In genomic region chr1:228226141-228226874, GRCh38 we compare ENCODE assay signal across 21 cellular contexts. TPM values are rescaled to one million over a fixed set of nuclear protein-coding genes. Genes with fewer than 3 reads are reported as not detected.
DNase-seq lines count a peak whose midpoint lies in the region; TF ChIP-seq lines count a peak whose summit lies in the region.
"Had no signal": no experiment of that assay in that cellular context is flagged by ENCODE, and none has a peak within 500 bp of the region (broad histone marks: within the 10 kb centered on the region; RNA-seq: fewer than 3 reads in every experiment).

No MANE protein-coding gene starts in this region.

- no peak overlapping the region for H3K4me3 Mint-ChIP-seq in MCF 10A (ENCODE audit: unreplicated experiment)
- H3K4me3 Mint-ChIP-seq: CD8-positive, alpha-beta memory T cell had no signal

- H3K36me3 ChIP-seq in breast epithelium (no peaks in the 10 kb centered on the region), colonic mucosa (no peaks in the 10 kb centered on the region), osteoblast (ENCODE audit: insufficient read depth, low read length) (no peaks in the 10 kb centered on the region)

- no peak overlapping the region for H3K9ac ChIP-seq in colonic mucosa (ENCODE audit: low read depth in 2 of 2, low read length in 2 of 2)

- H3K27me3 ChIP-seq in breast epithelium (no peaks in the 10 kb centered on the region), colonic mucosa (no peaks in the 10 kb centered on the region), osteoblast (ENCODE audit: insufficient read depth, low read length) (no peaks in the 10 kb centered on the region)

- no peaks in the 10 kb centered on the region for H4K20me1 ChIP-seq in osteoblast (ENCODE audit: insufficient read depth, low read length)

- intact Hi-C loops in MCF 10A (cut with micrococcal nuclease), result no loop called here
- intact Hi-C loops in breast epithelium (cut with DNase I; ENCODE audit: low total_unique reads), result no loop called here
- intact Hi-C loops in colonic mucosa (cut with DNase I), result no loop called here

- H3K27ac ChIP-seq in breast epithelium (no peak overlapping the region), colonic mucosa (no peak overlapping the region), osteoblast (ENCODE audit: low read depth, low read length) (no peak overlapping the region)
- H3K27ac ChIP-seq: C4-2B had no signal

- no peak overlapping the region for H2AFZ ChIP-seq in osteoblast (ENCODE audit: low read length)

- H3K9me3 ChIP-seq in breast epithelium (peaks cover 12 to 13% of the 10 kb centered on the region in 2 donors), colonic mucosa (no peaks in the 10 kb centered on the region), osteoblast (ENCODE audit: low read depth, low read length) (peaks cover 5% of the 10 kb centered on the region)

- H3K36me3 Mint-ChIP-seq in MCF 10A (ENCODE audit: insufficient read depth, unreplicated experiment), result peaks cover 6% of the 10 kb centered on the region

- no peak for TF ChIP-seq CTCF in MCF 10A (IDR thresholded peaks at IDR 0.05; ENCODE audit: unreplicated experiment)
- TF ChIP-seq CTCF in breast epithelium (IDR thresholded peaks at IDR 0.05), result no peak
- no peak for TF ChIP-seq CTCF in colonic mucosa (IDR thresholded peaks at IDR 0.05)
- no peak for TF ChIP-seq CTCF in osteoblast (IDR thresholded peaks at IDR 0.05; ENCODE audit: extremely low read depth, low read depth, low read length)

- H3K27ac Mint-ChIP-seq in MCF 10A (ENCODE audit: low read depth, unreplicated experiment), result peak overlapping the region; percentile 93

- BruUV-seq in MCF 10A (replicated peaks; lab: Mats Ljungman, UMichigan), result no TSS peak

- POLR2A ChIA-PET in MCF 10A (lab: Yijun Ruan, JAX), result interaction anchor here (0.6 to 0.8 kb wide), 2 partner anchors 11 to 163 kb away, joined by 3 to 4 read pairs; no protein-coding TSS in a partner anchor

- peaks cover 15% of the 10 kb centered on the region for H3K4me1 Mint-ChIP-seq in MCF 10A (ENCODE audit: insufficient read depth, unreplicated experiment)

- no peak overlapping the region for H3K4me2 ChIP-seq in osteoblast (ENCODE audit: insufficient read depth, low read length)

- no peak overlapping the region for H3K4me3 ChIP-seq in breast epithelium
- H3K4me3 ChIP-seq in colonic mucosa, result no peak overlapping the region
- H3K4me3 ChIP-seq in osteoblast (ENCODE audit: insufficient read depth, low read length), result no peak overlapping the region
- H3K4me3 ChIP-seq: K562 had no signal

- CTCF ChIA-PET in MCF 10A (lab: Yijun Ruan, JAX), result interaction anchor here (0.5 to 5.4 kb wide), 13 partner anchors 9 to 1435 kb away, joined by 3 to 28 read pairs (median 5); no protein-coding TSS in a partner anchor

- H3K4me1 ChIP-seq in breast epithelium (no peaks in the 10 kb centered on the region), colonic mucosa (no peaks in the 10 kb centered on the region), osteoblast (ENCODE audit: insufficient read depth, low read length) (peaks cover 17% of the 10 kb centered on the region)

- no peaks in the 10 kb centered on the region for H3K27me3 Mint-ChIP-seq in MCF 10A (ENCODE audit: insufficient read depth, unreplicated experiment)
- H3K27me3 Mint-ChIP-seq: CD8-positive, alpha-beta memory T cell had no signal

- no peak for TF ChIP-seq POLR2A in breast epithelium (IDR thresholded peaks at IDR 0.05)

- DNase-seq in MCF 10A (ENCODE audit: unreplicated experiment) (no peak), breast epithelium (ENCODE audit: low spot score in 2 of 2) (no peak), colonic mucosa (peak; percentile 4), osteoblast (ENCODE audit: insufficient read length, low spot score, missing footprints) (peak; percentile 48), HK-2 (ENCODE audit: unreplicated experiment) (no peak), NCI-H2227 (lab: John Stamatoyannopoulos, UW; ENCODE audit: unreplicated experiment) (no peak), Kasumi-1 (lab: John Stamatoyannopoulos, UW) (no peak)
- DNase-seq: 8988T; AML-193; CD8-positive, alpha-beta memory T cell; DMS53; GF-D8; NCI-H1092; NCI-H1436; NCI-H187 treated with DMSO at 0.1 percent for 48 hours; NCI-H2107; NCI-H2227 treated with DMSO at 0.1 percent for 48 hours; NCI-H510A; NCI-H748 treated with DMSO at 0.1 percent for 48 hours had no signal

- H3K9me3 Mint-ChIP-seq in MCF 10A (ENCODE audit: unreplicated experiment), result no peaks in the 10 kb centered on the region

- no peaks in the 10 kb centered on the region for H3K79me2 ChIP-seq in osteoblast (ENCODE audit: insufficient read depth, low read length)

RNA-seq across cellular contexts. Expression of gene OBSCN, which starts 18.5 kb away (rescaled TPM):
- total RNA-seq in MCF 10A (2022) (22.6 and 29.6 TPM in 2 replicates), breast epithelium (10 to 100 TPM in 2 of 3 donors, 1 to 10 TPM in 1; 3.0 to 40.0 (median 27.9) TPM), colonic mucosa (1 to 10 TPM; 3.6 to 7.9 TPM), osteoblast (2.9 and 3.2 TPM in 2 replicates)

Comparison
In these comparisons a context has a peak if more than half of its experiments do, and no peak if none do; other contexts are left out.
1. DNase-seq: peak in colonic mucosa (single experiment) and osteoblast (single experiment); none in MCF 10A (single experiment), breast epithelium (0 of 2), HK-2 (single experiment), NCI-H2227 (single experiment) and Kasumi-1 (0 of 2).